Comparison of ENCODE assay signal across 8 cellular contexts in the genomic region with DNA sequence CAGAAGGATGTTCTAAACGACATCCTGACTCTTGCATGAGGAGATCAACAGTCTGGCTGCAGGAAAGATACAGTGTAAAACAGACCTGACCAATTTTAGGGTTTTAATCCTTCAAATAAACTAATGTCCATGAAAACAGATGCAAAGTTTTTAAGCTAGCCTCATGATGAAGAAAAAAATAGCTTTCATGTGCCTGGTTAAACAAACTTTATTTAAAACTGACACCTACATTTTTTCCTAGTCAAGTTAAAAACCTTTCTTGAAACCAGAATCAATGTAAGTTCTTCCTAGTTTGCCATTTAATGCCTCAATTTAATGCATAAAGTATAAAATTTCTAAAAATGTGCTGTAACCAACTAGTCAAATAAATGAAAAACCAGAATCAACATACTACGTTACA. TPM values are rescaled to one million over a fixed set of nuclear protein-coding genes. Genes with fewer than 3 reads are reported as not detected.
A peak's percentile ranks its signal among the peaks of the same experiment; 100 is the strongest.
DNase-seq lines count a peak whose midpoint lies in the region; ATAC-seq and TF ChIP-seq lines count a peak whose summit lies in the region.

No MANE protein-coding gene starts in this region.

- H3K27me3 ChIP-seq in iPS-18a (ENCODE audit: control insufficient read depth, insufficient read depth, low read length) = no peaks in the 10 kb centered on the region
- H3K27me3 ChIP-seq in stomach = no peaks in the 10 kb centered on the region

- peaks cover 29% of the 10 kb centered on the region for H3K4me1 ChIP-seq in iPS-18a (ENCODE audit: control insufficient read depth, low read depth, low read length)
- peaks cover 46 to 78% (median 63%) of the 10 kb centered on the region in 4 donors for H3K4me1 ChIP-seq in stomach

- no peak for ATAC-seq in activated CD8-positive, alpha-beta T cell treated with anti-CD3 and anti-CD28 coated beads for 36 hours
- ATAC-seq in GM19328 (IDR thresholded peaks at IDR 0.05; ENCODE audit: unreplicated experiment) = no peak

- 3 to 24% (median 10%) methylated on average over 2 of the region's 2 CpGs for WGBS in stomach, 5 donors

- no peaks in the 10 kb centered on the region for H3K9me3 Mint-ChIP-seq in T-helper 2 cell treated with Interferon-gamma antibody and Interleukin-4, amounts not matched to agents 5 μg/mL and 100 μg/mL, for 36 hours
- H3K9me3 Mint-ChIP-seq in activated CD8-positive, alpha-beta T cell treated with anti-CD3 and anti-CD28 coated beads for 36 hours = no peaks in the 10 kb centered on the region

- no peak for DNase-seq in T-helper 2 cell treated with Interferon-gamma antibody and Interleukin-4, amounts not matched to agents 5 μg/mL and 100 μg/mL, for 36 hours (ENCODE audit: low spot score)
- no peak for DNase-seq in T-helper 2 cell
- no peak for DNase-seq in activated CD8-positive, alpha-beta T cell treated with anti-CD3 and anti-CD28 coated beads for 36 hours
- no peak for DNase-seq in stomach
- no peak for DNase-seq in iPS-NIHi11 (ENCODE audit: low spot score)
- no peak for DNase-seq in activated CD4-positive, alpha-beta T cell treated with anti-CD3 and anti-CD28 coated beads for 4 hours

- peak overlapping the region; percentile 20 for H3K9ac ChIP-seq in iPS-18a (ENCODE audit: low read length)

- POLR2A ChIA-PET in activated CD8-positive, alpha-beta T cell treated with anti-CD3 and anti-CD28 coated beads for 36 hours (lab: Charles Lee) = interaction anchor here (1.0 to 1.5 kb wide), 2 partner anchors 19 to 74 kb away, joined by 3 to 4 read pairs; no protein-coding TSS in a partner anchor

- peaks cover 43% of the 10 kb centered on the region for H3K36me3 Mint-ChIP-seq in T-helper 2 cell treated with Interferon-gamma antibody and Interleukin-4, amounts not matched to agents 5 μg/mL and 100 μg/mL, for 36 hours (ENCODE audit: low read depth)
- H3K36me3 Mint-ChIP-seq in activated CD8-positive, alpha-beta T cell treated with anti-CD3 and anti-CD28 coated beads for 36 hours (ENCODE audit: low read depth) = peaks cover 40% of the 10 kb centered on the region

- H3K9me3 ChIP-seq in iPS-18a (ENCODE audit: control insufficient read depth, low read depth, low read length) = no peaks in the 10 kb centered on the region
- no peaks in the 10 kb centered on the region for H3K9me3 ChIP-seq in stomach

- no peak overlapping the region for H3K27ac ChIP-seq in iPS-18a (ENCODE audit: low read length)
- H3K27ac ChIP-seq in stomach = peak overlapping the region in 4 of 5 donors; percentile 96 to 97 (median 97)

- H3K4me3 ChIP-seq in iPS-18a (ENCODE audit: low read length) (peak overlapping the region; percentile 93), stomach (peak overlapping the region; percentile 88 to 97 (median 92))

- no peak for TF ChIP-seq CTCF in activated CD8-positive, alpha-beta T cell treated with anti-CD3 and anti-CD28 coated beads for 36 hours (IDR thresholded peaks at IDR 0.05)
- no peak for TF ChIP-seq CTCF in stomach (IDR thresholded peaks at IDR 0.05)

- H3K27me3 Mint-ChIP-seq in T-helper 2 cell treated with Interferon-gamma antibody and Interleukin-4, amounts not matched to agents 5 μg/mL and 100 μg/mL, for 36 hours (ENCODE audit: low read depth) = no peaks in the 10 kb centered on the region
- no peaks in the 10 kb centered on the region for H3K27me3 Mint-ChIP-seq in activated CD8-positive, alpha-beta T cell treated with anti-CD3 and anti-CD28 coated beads for 36 hours

- H3K36me3 ChIP-seq in iPS-18a (ENCODE audit: control insufficient read depth, low read depth, low read length) (peaks cover 48% of the 10 kb centered on the region), stomach (peaks cover 0 to 25% (median 8%) of the 10 kb centered on the region in 4 donors)

- intact Hi-C loops in activated CD8-positive, alpha-beta T cell treated with anti-CD3 and anti-CD28 coated beads for 36 hours (cut with micrococcal nuclease) = no loop called here
- intact Hi-C loops in stomach (cut with DNase I; ENCODE audit: low total_unique reads) = no loop called here

- peak overlapping the region; percentile 77 for H3K27ac Mint-ChIP-seq in T-helper 2 cell treated with Interferon-gamma antibody and Interleukin-4, amounts not matched to agents 5 μg/mL and 100 μg/mL, for 36 hours
- peak overlapping the region; percentile 78 for H3K27ac Mint-ChIP-seq in activated CD8-positive, alpha-beta T cell treated with anti-CD3 and anti-CD28 coated beads for 36 hours

- peaks cover 47% of the 10 kb centered on the region for H3K4me1 Mint-ChIP-seq in T-helper 2 cell treated with Interferon-gamma antibody and Interleukin-4, amounts not matched to agents 5 μg/mL and 100 μg/mL, for 36 hours (ENCODE audit: low read depth)
- peaks cover 51% of the 10 kb centered on the region for H3K4me1 Mint-ChIP-seq in activated CD8-positive, alpha-beta T cell treated with anti-CD3 and anti-CD28 coated beads for 36 hours (ENCODE audit: low read depth)

- H3K4me3 Mint-ChIP-seq in T-helper 2 cell treated with Interferon-gamma antibody and Interleukin-4, amounts not matched to agents 5 μg/mL and 100 μg/mL, for 36 hours = peak overlapping the region; percentile 91
- H3K4me3 Mint-ChIP-seq in activated CD8-positive, alpha-beta T cell treated with anti-CD3 and anti-CD28 coated beads for 36 hours = peak overlapping the region; percentile 87

- no peak for TF ChIP-seq POLR2A in stomach (IDR thresholded peaks at IDR 0.05)

- CTCF ChIA-PET in activated CD8-positive, alpha-beta T cell treated with anti-CD3 and anti-CD28 coated beads for 36 hours (lab: Charles Lee) = interaction anchor here (1.1 to 4.1 kb wide), 4 partner anchors 11 to 67 kb away, joined by 4 to 33 read pairs (median 6); no protein-coding TSS in a partner anchor

- no peak for TF ChIP-seq EP300 in stomach (IDR thresholded peaks at IDR 0.05)

RNA-seq across cellular contexts. Expression of a gene that starts 2.9 kb away (rescaled TPM):
- 10 to 100 TPM; 75.2 to 75.8 TPM for total RNA-seq in activated CD8-positive, alpha-beta T cell treated with anti-CD3 and anti-CD28 coated beads for 36 hours
- total RNA-seq in stomach = 100 to 1,000 TPM in 2 of 5 donors, 10 to 100 TPM in 3; 20.4 to 154 (median 92.4) TPM
- 10 to 100 TPM; 17.0 to 26.3 (median 24.6) TPM for polyA plus RNA-seq in stomach
